Comparison of ENCODE assay signal across 1 cellular context in genomic region chr19:40363128-40363527, GRCh38.
TF ChIP-seq lines count a peak whose summit lies in the region.

No MANE protein-coding gene starts in this region.

TF ChIP-seq in SK-N-SH, 30 proteins besides CTCF, POLR2A, EP300 and RAD21 (continued from another document):
- no peak for TF ChIP-seq REST (IDR thresholded peaks at IDR 0.05; ENCODE audit: low read depth, low read length)
- TF ChIP-seq EZH2phosphoT487 (IDR thresholded peaks at IDR 0.05; ENCODE audit: borderline replicate concordance, low read depth) = no peak
TF ChIP-seq in SK-N-SH: peak in this region for 0.
